11 cellular contexts compared by ENCODE assay signal in genomic region chr10:35208949-35209613, GRCh38.
DNase-seq lines count a peak whose midpoint lies in the region; ATAC-seq and TF ChIP-seq lines count a peak whose summit lies in the region.
"Had no signal": no experiment of that assay in that cellular context is flagged by ENCODE, and none has a peak within 500 bp of the region (broad histone marks: within the 10 kb centered on the region; RNA-seq: fewer than 3 reads in every experiment).

No MANE protein-coding gene starts in this region.

- H4K91ac ChIP-seq in H9 (ENCODE audit: insufficient read length, low read depth, low read length): no peak overlapping the region

- H3K14ac ChIP-seq in H9 (ENCODE audit: insufficient read depth, low read length): no peak overlapping the region

- H3T11ph ChIP-seq in H9 (ENCODE audit: low read length): no peak overlapping the region

- no peaks in the 10 kb centered on the region for H3K79me1 ChIP-seq in H9 (ENCODE audit: insufficient read depth, low read depth, low read length, poor library complexity, severe bottlenecking)

- H3K27me3 Mint-ChIP-seq in activated T-helper 17 cell treated with anti-CD3 and anti-CD28 coated beads, Interleukin-2, amount 50 U/mL, for 72 hours: no peaks in the 10 kb centered on the region
- no peaks in the 10 kb centered on the region for H3K27me3 Mint-ChIP-seq in H9 (ENCODE audit: low read depth)

- H3K79me2 ChIP-seq in H9 (ENCODE audit: insufficient read depth, low read length): no peaks in the 10 kb centered on the region

- ATAC-seq in GM19025 (IDR thresholded peaks at IDR 0.05; ENCODE audit: low read depth, unreplicated experiment) (peak; percentile 30), HG02885 (IDR thresholded peaks at IDR 0.05; ENCODE audit: poor library complexity, unreplicated experiment) (peak; percentile 34)
- peak; percentile 9 for ATAC-seq in activated T-helper 17 cell treated with anti-CD3 and anti-CD28 coated beads, Interleukin-2, amount 50 U/mL, for 72 hours (replicated peaks)

- no CpG with 5 or more reads among the region's 7 CpGs for WGBS in H9 (ENCODE audit: extremely low coverage, insufficient read length, low lambda C conversion rate)

- H3K4ac ChIP-seq in H9 (ENCODE audit: low read depth, low read length): no peak overlapping the region

- no peak overlapping the region for H4K8ac ChIP-seq in H9 (replicated peaks; ENCODE audit: insufficient read length, low read depth, low read length)

- H3K4me1 ChIP-seq in H9 (ENCODE audit: insufficient read depth, low read length): peaks cover 14% of the 10 kb centered on the region

- H2BK5ac ChIP-seq in H9 (ENCODE audit: insufficient read length, low read length): no peak overlapping the region

- H3K4me2 ChIP-seq in H9 (ENCODE audit: insufficient read depth, insufficient read length, low read length): no peak overlapping the region

- DNase-seq in Ammon's horn (ENCODE audit: low spot score) (peak; percentile 38), NCI-H748 (lab: John Stamatoyannopoulos, UW; ENCODE audit: unreplicated experiment) (no peak), H9 (no peak), kidney tubule cell (ENCODE audit: low spot score) (no peak), activated gamma-delta T cell (lab: John Stamatoyannopoulos, UW) (no peak)
- DNase-seq: IMR-90, WERI-Rb-1 had no signal

- peak overlapping the region; percentile 61 for H3K27ac Mint-ChIP-seq in activated T-helper 17 cell treated with anti-CD3 and anti-CD28 coated beads, Interleukin-2, amount 50 U/mL, for 72 hours
- peak overlapping the region in 1 of 3 experiments; percentile 59; a peak in 2 of 7 replicates for H3K27ac Mint-ChIP-seq in H9

- no peak overlapping the region for H2BK15ac ChIP-seq in H9 (ENCODE audit: low read depth, low read length)

- H2BK20ac ChIP-seq in H9 (ENCODE audit: low read depth, low read length, poor library complexity, severe bottlenecking): no peak overlapping the region

- no peaks in the 10 kb centered on the region for H3K9me3 ChIP-seq in H9 (ENCODE audit: control insufficient read depth, low read depth, low read length)

- H2AK5ac ChIP-seq in H9 (ENCODE audit: insufficient read length, low read length): no peak overlapping the region

- H4K5ac ChIP-seq in H9 (ENCODE audit: insufficient read length, low read depth, low read length): no peak overlapping the region

- no peak overlapping the region for H2BK12ac ChIP-seq in H9 (ENCODE audit: insufficient read length, low read depth, low read length)

- no peak overlapping the region for H3K56ac ChIP-seq in H9 (ENCODE audit: insufficient read length, low read depth, low read length)

- no peaks in the 10 kb centered on the region for H3K27me3 ChIP-seq in H9 (ENCODE audit: insufficient read depth, low read length)

- H3K18ac ChIP-seq in H9 (ENCODE audit: insufficient read length, low read depth, low read length): no peak overlapping the region

- no peaks in the 10 kb centered on the region for H4K20me1 ChIP-seq in H9 (ENCODE audit: control insufficient read depth, insufficient read depth, insufficient read length)

- peak overlapping the region; percentile 69 for H3K4me3 Mint-ChIP-seq in activated T-helper 17 cell treated with anti-CD3 and anti-CD28 coated beads, Interleukin-2, amount 50 U/mL, for 72 hours
- H3K4me3 Mint-ChIP-seq in H9: no peak overlapping the region

- no peaks in the 10 kb centered on the region for H3K23me2 ChIP-seq in H9 (ENCODE audit: insufficient read length, low read depth, low read length, poor library complexity, severe bottlenecking)

- no peak overlapping the region for H2BK120ac ChIP-seq in H9 (ENCODE audit: low read depth, low read length, poor library complexity, severe bottlenecking)

- H3K27ac ChIP-seq in H9 (ENCODE audit: insufficient read length, low read depth, low read length): no peak overlapping the region
- H3K27ac ChIP-seq: C4-2B, WERI-Rb-1 had no signal

- H3K23ac ChIP-seq in H9 (ENCODE audit: insufficient read length, low read depth, low read length): no peak overlapping the region

- H3K9me3 Mint-ChIP-seq in activated T-helper 17 cell treated with anti-CD3 and anti-CD28 coated beads, Interleukin-2, amount 50 U/mL, for 72 hours: no peaks in the 10 kb centered on the region
- no peaks in the 10 kb centered on the region for H3K9me3 Mint-ChIP-seq in H9

- H3K9ac ChIP-seq in H9 (ENCODE audit: extremely low read depth, insufficient read length, low read length): no peak overlapping the region

- peaks cover 95% of the 10 kb centered on the region for H3K36me3 Mint-ChIP-seq in activated T-helper 17 cell treated with anti-CD3 and anti-CD28 coated beads, Interleukin-2, amount 50 U/mL, for 72 hours (ENCODE audit: low read depth)
- peaks cover 2 to 6% (median 4%) of the 10 kb centered on the region in 3 experiments; a peak in 6 of 7 replicates for H3K36me3 Mint-ChIP-seq in H9 (ENCODE audit: insufficient read depth in 1 of 3, low read depth in 3 of 3)

- TF ChIP-seq CTCF in H9 (conservative IDR thresholded peaks at IDR 0.05): no peak

- no peak overlapping the region for H2AFZ ChIP-seq in H9 (ENCODE audit: low read length)

- H3K4me1 Mint-ChIP-seq in activated T-helper 17 cell treated with anti-CD3 and anti-CD28 coated beads, Interleukin-2, amount 50 U/mL, for 72 hours: peaks cover 18% of the 10 kb centered on the region
- H3K4me1 Mint-ChIP-seq in H9: peaks cover 48 to 50% of the 10 kb centered on the region in 2 experiments
